Comparison of ENCODE assay signal across 8 cellular contexts in genomic region chr7:15326044-15326644, GRCh38.
DNase-seq lines count a peak whose midpoint lies in the region; ATAC-seq and TF ChIP-seq lines count a peak whose summit lies in the region.

No MANE protein-coding gene starts in this region.

- no peak overlapping the region for H3K4me3 Mint-ChIP-seq in endothelial cell (ENCODE audit: unreplicated experiment)

- H3K27me3 ChIP-seq in heart left ventricle: no peaks in the 10 kb centered on the region
- no peaks in the 10 kb centered on the region for H3K27me3 ChIP-seq in gastrocnemius medialis

- no peaks in the 10 kb centered on the region for H3K27me3 Mint-ChIP-seq in endothelial cell (ENCODE audit: unreplicated experiment)

- no peak for DNase-seq in heart left ventricle
- no peak for DNase-seq in Right ventricle myocardium inferior (ENCODE audit: missing footprints)
- DNase-seq in NCI-H446 treated with DMSO at 0.1 percent for 48 hours (lab: John Stamatoyannopoulos, UW): peak; percentile 8
- DNase-seq in endothelial cell (ENCODE audit: low spot score): no peak
- no peak for DNase-seq in gastrocnemius medialis
- DNase-seq in C1 segment of cervical spinal cord (lab: John Stamatoyannopoulos, UW): no peak
- DNase-seq in COLO668 (lab: John Stamatoyannopoulos, UW; ENCODE audit: unreplicated experiment): no peak

- peaks cover 0 to 4% (median 0%) of the 10 kb centered on the region in 12 donors for H3K4me1 ChIP-seq in heart left ventricle
- H3K4me1 ChIP-seq in gastrocnemius medialis: peaks cover 0 to 8% of the 10 kb centered on the region in 2 donors

- TF ChIP-seq POLR2A in heart left ventricle (IDR thresholded peaks at IDR 0.05) (no peak), gastrocnemius medialis (IDR thresholded peaks at IDR 0.05) (no peak)

- ATAC-seq in heart left ventricle (no peak), Right ventricle myocardium inferior (no peak), gastrocnemius medialis (no peak), GM19397 (IDR thresholded peaks at IDR 0.05; ENCODE audit: unreplicated experiment) (no peak)

- WGBS in heart left ventricle, 4 donors: 63 to 73% (median 66%) methylated on average over 3 of the region's 3 CpGs

- H3K9me3 ChIP-seq in heart left ventricle (no peaks in the 10 kb centered on the region), gastrocnemius medialis (no peaks in the 10 kb centered on the region)

- H3K27ac ChIP-seq in heart left ventricle (no peak overlapping the region), gastrocnemius medialis (no peak overlapping the region)

- H3K9me3 Mint-ChIP-seq in endothelial cell (ENCODE audit: unreplicated experiment): no peaks in the 10 kb centered on the region

- no peak overlapping the region for H3K27ac Mint-ChIP-seq in endothelial cell (ENCODE audit: unreplicated experiment)

- TF ChIP-seq CTCF in heart left ventricle (IDR thresholded peaks at IDR 0.05) (peak; percentile 35 to 76 (median 62)), endothelial cell (IDR thresholded peaks at IDR 0.05; ENCODE audit: unreplicated experiment) (peak; percentile 60), gastrocnemius medialis (IDR thresholded peaks at IDR 0.05 in 4 of 5, conservative IDR thresholded peaks at IDR 0.05 in 1 of 5) (peak in 4 of 5 experiments; percentile 11 to 56 (median 36))

- no peaks in the 10 kb centered on the region for H3K4me1 Mint-ChIP-seq in endothelial cell (ENCODE audit: unreplicated experiment)

- H3K4me3 ChIP-seq in heart left ventricle (no peak overlapping the region), gastrocnemius medialis (no peak overlapping the region)

- H3K36me3 ChIP-seq in heart left ventricle: no peaks in the 10 kb centered on the region
- no peaks in the 10 kb centered on the region for H3K36me3 ChIP-seq in gastrocnemius medialis

- in situ Hi-C loops in gastrocnemius medialis (cut with MboI; ENCODE audit: low sequenced_read_pairs in 4 of 4): loop anchor here in 1 of 4 donors (10.0 kb wide), 1 partner anchor 399 kb away; no protein-coding TSS in a partner anchor

- no peaks in the 10 kb centered on the region for H3K36me3 Mint-ChIP-seq in endothelial cell (ENCODE audit: low read depth, unreplicated experiment)

- intact Hi-C loops in heart left ventricle (cut with DNase I) (loop anchor here (2.0 to 10.0 kb wide), 10 partner anchors 59 to 749 kb away; partner anchors contain the start of gene MEOX2 (in 2 of the 10)), Right ventricle myocardium inferior (cut with DNase I) (loop anchor here (5.0 to 10.0 kb wide), 3 partner anchors 229 to 569 kb away; no protein-coding TSS in a partner anchor), gastrocnemius medialis (cut with DNase I; ENCODE audit: low total_unique reads) (loop anchor here (5.0 to 10.0 kb wide), 2 partner anchors 399 to 746 kb away; no protein-coding TSS in a partner anchor)
